Comparison of ENCODE assay signal across 8 cellular contexts in the genomic region with DNA sequence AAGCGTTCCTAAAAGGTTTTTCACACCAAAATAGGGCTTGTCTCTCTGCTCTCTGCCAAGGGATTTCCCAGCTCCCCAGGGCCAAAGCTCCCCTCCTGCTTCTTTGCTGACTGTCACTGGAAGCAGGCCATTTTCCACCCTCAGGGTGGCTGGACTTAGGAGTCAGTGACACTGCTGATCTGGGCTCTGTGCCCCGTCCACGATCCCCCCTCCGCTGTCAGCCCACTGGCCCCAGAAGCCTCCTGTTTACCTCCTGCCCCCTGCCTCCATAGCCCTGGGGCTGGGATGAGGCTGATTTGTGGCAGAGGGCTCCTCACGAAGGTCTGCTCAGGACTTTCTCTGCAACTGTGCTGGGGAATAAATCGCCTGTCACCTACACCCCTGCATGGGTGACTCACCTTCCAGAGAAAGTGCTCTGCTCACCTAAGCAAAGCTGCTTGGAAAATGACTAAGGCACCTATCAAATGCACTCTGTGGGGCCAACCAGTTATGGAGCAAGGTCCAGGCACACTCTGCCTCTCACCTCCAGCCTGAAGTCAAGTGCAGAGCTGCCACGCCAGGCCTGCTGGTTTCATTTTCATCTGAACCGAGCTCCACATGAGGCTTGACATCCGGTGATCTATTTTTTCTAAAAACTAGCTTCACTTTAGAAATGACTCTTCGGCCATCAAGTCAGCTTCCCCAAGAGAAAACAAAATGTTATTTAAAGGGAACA. TPM values are rescaled to one million over a fixed set of nuclear protein-coding genes. Genes with fewer than 3 reads are reported as not detected.
DNase-seq lines count a peak whose midpoint lies in the region; ATAC-seq, FAIRE-seq and TF ChIP-seq lines count a peak whose summit lies in the region.

No MANE protein-coding gene starts in this region.

- TF ChIP-seq CTCF in AG10803 (conservative IDR thresholded peaks at IDR 0.05; ENCODE audit: low read length) (no peak), RWPE2 (IDR thresholded peaks at IDR 0.05; ENCODE audit: poor library complexity, severe bottlenecking) (no peak), kidney (IDR thresholded peaks at IDR 0.05; ENCODE audit: borderline replicate concordance, extremely low read depth, insufficient read depth) (no peak)

- H3K27ac ChIP-seq in RWPE2 (ENCODE audit: poor library complexity, severe bottlenecking) (peak overlapping the region; percentile 98), kidney (ENCODE audit: low read depth in 2 of 2, low read length in 2 of 2) (peak overlapping the region; percentile 90 to 96)

- H3K27ac Mint-ChIP-seq in activated naive CD8-positive, alpha-beta T cell treated with anti-CD3 and anti-CD28 coated beads for 36 hours: peak overlapping the region; percentile 97

- H3K27me3 ChIP-seq in RWPE2 (ENCODE audit: insufficient read depth, poor library complexity, severe bottlenecking): no peaks in the 10 kb centered on the region

- DNase-seq in AG10803 (ENCODE audit: low read depth): peak; percentile 49
- DNase-seq in RWPE2 (ENCODE audit: low spot score): peak; percentile 90
- DNase-seq in activated naive CD8-positive, alpha-beta T cell treated with anti-CD3 and anti-CD28 coated beads for 36 hours: peak; percentile 89
- DNase-seq in kidney: peak; percentile 88
- DNase-seq in stimulated activated CD4-positive, alpha-beta T cell treated with anti-CD3 and anti-CD28 coated beads, TNF-alpha, amount 100 ng/mL, for 48 hours (ENCODE audit: low read depth in 3 of 3): peak; percentile 76 to 95 (median 79)
- no peak for DNase-seq in NOMO-1 treated with dmso at 0.1 percent for 144 hours (lab: John Stamatoyannopoulos, UW; ENCODE audit: unreplicated experiment)
- no peak for DNase-seq in cortex of kidney (lab: John Stamatoyannopoulos, UW)

- H3K36me3 Mint-ChIP-seq in activated naive CD8-positive, alpha-beta T cell treated with anti-CD3 and anti-CD28 coated beads for 36 hours: peaks cover 69% of the 10 kb centered on the region

- H3K4me3 ChIP-seq in AG10803 (ENCODE audit: low read length): peak overlapping the region; percentile 40
- no peak overlapping the region for H3K4me3 ChIP-seq in RWPE2 (ENCODE audit: severe bottlenecking)
- peak overlapping the region; percentile 26 to 52 for H3K4me3 ChIP-seq in kidney (ENCODE audit: low read length in 2 of 2)

- intact Hi-C loops in kidney (cut with DNase I): no loop called here

- H3K9ac ChIP-seq in kidney (ENCODE audit: low read length in 2 of 2): peak overlapping the region; percentile 34 to 77

- ATAC-seq in GM21576 (IDR thresholded peaks at IDR 0.05; ENCODE audit: unreplicated experiment) (peak; percentile 20), RWPE2 (ENCODE audit: low read depth) (peak; percentile 83)

- peaks cover 55% of the 10 kb centered on the region for H3K4me1 ChIP-seq in RWPE2 (ENCODE audit: insufficient read depth, poor library complexity, severe bottlenecking)
- peaks cover 56 to 61% of the 10 kb centered on the region in 2 donors for H3K4me1 ChIP-seq in kidney (ENCODE audit: control insufficient read depth in 1 of 2, insufficient read depth in 1 of 2, low read depth in 1 of 2, low read length in 2 of 2)

- no peaks in the 10 kb centered on the region for H3K27me3 Mint-ChIP-seq in activated naive CD8-positive, alpha-beta T cell treated with anti-CD3 and anti-CD28 coated beads for 36 hours

- H3K9me3 ChIP-seq in RWPE2 (ENCODE audit: severe bottlenecking) (no peaks in the 10 kb centered on the region), kidney (ENCODE audit: control insufficient read depth in 1 of 2, low read length in 2 of 2) (no peaks in the 10 kb centered on the region)

- peaks cover 71% of the 10 kb centered on the region for H3K4me1 Mint-ChIP-seq in activated naive CD8-positive, alpha-beta T cell treated with anti-CD3 and anti-CD28 coated beads for 36 hours

- H3K36me3 ChIP-seq in RWPE2 (ENCODE audit: low read depth) (peaks cover 22% of the 10 kb centered on the region; the same call in 1 of the 2 replicates), kidney (ENCODE audit: control insufficient read depth in 1 of 2, insufficient read depth in 2 of 2, low read length in 2 of 2) (no peaks in the 10 kb centered on the region)

- FAIRE-seq in kidney (lab: Jason Lieb, UNC): no peak

- peak overlapping the region; percentile 66 for H3K4me3 Mint-ChIP-seq in activated naive CD8-positive, alpha-beta T cell treated with anti-CD3 and anti-CD28 coated beads for 36 hours

- no peaks in the 10 kb centered on the region for H3K9me3 Mint-ChIP-seq in activated naive CD8-positive, alpha-beta T cell treated with anti-CD3 and anti-CD28 coated beads for 36 hours

RNA-seq across cellular contexts. Expression of a gene that starts 4.9 kb away (rescaled TPM):
- 10 to 100 TPM; 27.1 to 28.3 TPM for total RNA-seq in activated naive CD8-positive, alpha-beta T cell treated with anti-CD3 and anti-CD28 coated beads for 36 hours
- 24.5 TPM for total RNA-seq in kidney
- 7.6 TPM for polyA plus RNA-seq in kidney (ENCODE audit: insufficient read depth, low read depth, low replicate concordance)

RNA-seq across cellular contexts. Expression of a gene that starts 50.0 kb away (rescaled TPM):
- under 1 TPM; 0.62 to 0.68 TPM for total RNA-seq in activated naive CD8-positive, alpha-beta T cell treated with anti-CD3 and anti-CD28 coated beads for 36 hours
- total RNA-seq in kidney: not detected
- not detected for polyA plus RNA-seq in kidney (ENCODE audit: insufficient read depth, low read depth, low replicate concordance)

Comparison
In these comparisons a context has a peak if more than half of its experiments do, and no peak if none do; other contexts are left out.
1. DNase-seq: peak in AG10803 (single experiment), RWPE2 (single experiment), activated naive CD8-positive, alpha-beta T cell treated with anti-CD3 and anti-CD28 coated beads for 36 hours (single experiment), kidney (single experiment) and stimulated activated CD4-positive, alpha-beta T cell treated with anti-CD3 and anti-CD28 coated beads, TNF-alpha, amount 100 ng/mL, for 48 hours (3 of 3); none in NOMO-1 treated with dmso at 0.1 percent for 144 hours (single experiment) and cortex of kidney (single experiment).